Comparison of ENCODE assay signal across 23 cellular contexts in the genomic region with DNA sequence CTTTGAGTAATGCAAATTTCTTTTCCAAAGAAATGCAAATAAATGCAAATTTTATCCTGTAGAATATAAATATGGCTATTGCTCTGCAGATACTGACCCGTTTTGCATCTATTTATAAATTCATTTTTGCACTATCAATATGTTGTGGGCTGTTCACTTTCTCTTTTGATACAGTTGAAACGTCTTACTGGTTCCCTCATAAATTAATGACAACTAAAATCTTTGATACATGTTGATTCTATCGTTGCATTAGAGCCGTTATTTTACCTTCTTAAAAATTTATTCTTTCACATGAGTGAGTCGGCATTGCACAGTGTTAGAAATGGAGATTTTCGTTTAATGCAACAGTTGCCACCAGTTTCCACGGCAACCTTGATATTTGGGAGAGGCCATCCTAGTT.
"Had no signal": no experiment of that assay in that cellular context is flagged by ENCODE, and none has a peak within 500 bp of the region (broad histone marks: within the 10 kb centered on the region; RNA-seq: fewer than 3 reads in every experiment).

No MANE protein-coding gene starts in this region.

- H3K4me1 ChIP-seq: colonic mucosa, esophagus squamous epithelium, heart right ventricle, left lung, lower lobe of right lung had no signal

- H3K4me3 ChIP-seq: colonic mucosa, dorsolateral prefrontal cortex, esophagus squamous epithelium, gastrocnemius medialis, heart right ventricle, left lung, lower lobe of right lung, mucosa of descending colon had no signal

- H3K9me3 ChIP-seq: colonic mucosa, esophagus squamous epithelium, gastrocnemius medialis, heart right ventricle, left lung, lower lobe of right lung, mucosa of descending colon had no signal

- H3K36me3 ChIP-seq: colonic mucosa, esophagus squamous epithelium, gastrocnemius medialis, heart right ventricle, left lung, lower lobe of right lung had no signal

- ATAC-seq: esophagus mucosa; gastrocnemius medialis; left cardiac atrium; mucosa of descending colon; naive thymus-derived CD8-positive, alpha-beta T cell had no signal

- H3K27me3 ChIP-seq: colonic mucosa, dorsolateral prefrontal cortex, gastrocnemius medialis, left lung had no signal

- DNase-seq: colonic mucosa; cortex of kidney; dermis blood vessel endothelial cell; dorsolateral prefrontal cortex; effector CD4-positive, alpha-beta T cell; effector memory CD4-positive, alpha-beta T cell; erythroblast; esophagus squamous epithelium; foreskin fibroblast; foreskin melanocyte; gastrocnemius medialis; glutamatergic neuron; heart right ventricle; hippocampal formation; left cardiac atrium; left lung; lower lobe of right lung; mesenchymal stem cell; mucosa of descending colon; naive B cell; naive thymus-derived CD8-positive, alpha-beta T cell had no signal

- H3K27ac ChIP-seq: colonic mucosa, dorsolateral prefrontal cortex, epithelial cell of prostate, esophagus squamous epithelium, gastrocnemius medialis, heart right ventricle, left lung, lower lobe of right lung had no signal
